8 cellular contexts compared by ENCODE assay signal in genomic region chr16:56317998-56318912, GRCh38.
DNase-seq lines count a peak whose midpoint lies in the region; ATAC-seq, FAIRE-seq and TF ChIP-seq lines count a peak whose summit lies in the region.

No MANE protein-coding gene starts in this region.

- TF ChIP-seq CTCF in neutrophil (IDR thresholded peaks at IDR 0.05) = peak; percentile 59

- H3K27me3 ChIP-seq in neutrophil = peaks cover 21% of the 10 kb centered on the region

- H3K4me3 Mint-ChIP-seq in activated naive CD4-positive, alpha-beta T cell treated with anti-CD3 and anti-CD28 coated beads for 36 hours = peak overlapping the region; percentile 3

- H3K36me3 Mint-ChIP-seq in activated naive CD4-positive, alpha-beta T cell treated with anti-CD3 and anti-CD28 coated beads for 36 hours (ENCODE audit: low read depth) = no peaks in the 10 kb centered on the region

- no peak overlapping the region for H3K4me3 ChIP-seq in neutrophil (ENCODE audit: low read depth in 1 of 2, low read length in 1 of 2)

- H3K9me3 Mint-ChIP-seq in activated naive CD4-positive, alpha-beta T cell treated with anti-CD3 and anti-CD28 coated beads for 36 hours = no peaks in the 10 kb centered on the region

- H3K36me3 ChIP-seq in neutrophil = no peaks in the 10 kb centered on the region

- peak; percentile 97 for ATAC-seq in GM21529 (IDR thresholded peaks at IDR 0.05; ENCODE audit: unreplicated experiment)

- no peak for TF ChIP-seq EP300 in Ishikawa (IDR thresholded peaks at IDR 0.05; ENCODE audit: borderline replicate concordance)

- no peak overlapping the region for H3K27ac Mint-ChIP-seq in activated naive CD4-positive, alpha-beta T cell treated with anti-CD3 and anti-CD28 coated beads for 36 hours

- H3K27me3 Mint-ChIP-seq in activated naive CD4-positive, alpha-beta T cell treated with anti-CD3 and anti-CD28 coated beads for 36 hours (ENCODE audit: low read depth) = no peaks in the 10 kb centered on the region

- intact Hi-C loops in activated naive CD4-positive, alpha-beta T cell treated with anti-CD3 and anti-CD28 coated beads for 36 hours (cut with micrococcal nuclease) = loop anchor here (1.0 to 5.0 kb wide), 6 partner anchors 115 to 853 kb away; no protein-coding TSS in a partner anchor

- in situ Hi-C loops in SK-MEL-5 (cut with HindIII; ENCODE audit: low pct_unique_long_range_greater_than_20kb, low sequenced_read_pairs) = no loop called here

- DNase-seq in DMS153 (lab: John Stamatoyannopoulos, UW) = peak; percentile 16
- peak; percentile 76 for DNase-seq in SK-MEL-5 (ENCODE audit: low read depth, low spot score)
- DNase-seq in activated naive CD4-positive, alpha-beta T cell treated with anti-CD3 and anti-CD28 coated beads for 36 hours = peak; percentile 86
- peak; percentile 78 to 91 for DNase-seq in frontal cortex (ENCODE audit: low spot score in 2 of 2)
- peak; percentile 36 to 92 (median 83) for DNase-seq in substantia nigra (lab: John Stamatoyannopoulos, UW)

- no peak overlapping the region for H3K27ac ChIP-seq in neutrophil
- peak overlapping the region; percentile 91 for H3K27ac ChIP-seq in substantia nigra (ENCODE audit: low read depth, low read length, poor library complexity, severe bottlenecking)

- H3K4me1 ChIP-seq in neutrophil (ENCODE audit: control insufficient read depth in 1 of 2, insufficient read depth in 1 of 2, low read depth in 1 of 2, low read length in 1 of 2) = peaks cover 0 to 6% of the 10 kb centered on the region in 2 experiments

- no peaks in the 10 kb centered on the region for H3K9me3 ChIP-seq in neutrophil

- FAIRE-seq in frontal cortex (lab: Jason Lieb, UNC) = no peak

- peak; percentile 96 for TF ChIP-seq RAD21 in Ishikawa (IDR thresholded peaks at IDR 0.05; ENCODE audit: low read depth)

- CTCF ChIA-PET in activated naive CD4-positive, alpha-beta T cell treated with anti-CD3 and anti-CD28 coated beads for 36 hours (lab: Charles Lee) = interaction anchor here (0.6 to 3.6 kb wide), 30 partner anchors 9 to 853 kb away, joined by 3 to 32 read pairs (median 4); no protein-coding TSS in a partner anchor

- H3K4me1 Mint-ChIP-seq in activated naive CD4-positive, alpha-beta T cell treated with anti-CD3 and anti-CD28 coated beads for 36 hours (ENCODE audit: low read depth) = peaks cover 2% of the 10 kb centered on the region

TF ChIP-seq in Ishikawa, 13 proteins besides CTCF, POLR2A, EP300 and RAD21:
- TF ChIP-seq, protein P1, sequence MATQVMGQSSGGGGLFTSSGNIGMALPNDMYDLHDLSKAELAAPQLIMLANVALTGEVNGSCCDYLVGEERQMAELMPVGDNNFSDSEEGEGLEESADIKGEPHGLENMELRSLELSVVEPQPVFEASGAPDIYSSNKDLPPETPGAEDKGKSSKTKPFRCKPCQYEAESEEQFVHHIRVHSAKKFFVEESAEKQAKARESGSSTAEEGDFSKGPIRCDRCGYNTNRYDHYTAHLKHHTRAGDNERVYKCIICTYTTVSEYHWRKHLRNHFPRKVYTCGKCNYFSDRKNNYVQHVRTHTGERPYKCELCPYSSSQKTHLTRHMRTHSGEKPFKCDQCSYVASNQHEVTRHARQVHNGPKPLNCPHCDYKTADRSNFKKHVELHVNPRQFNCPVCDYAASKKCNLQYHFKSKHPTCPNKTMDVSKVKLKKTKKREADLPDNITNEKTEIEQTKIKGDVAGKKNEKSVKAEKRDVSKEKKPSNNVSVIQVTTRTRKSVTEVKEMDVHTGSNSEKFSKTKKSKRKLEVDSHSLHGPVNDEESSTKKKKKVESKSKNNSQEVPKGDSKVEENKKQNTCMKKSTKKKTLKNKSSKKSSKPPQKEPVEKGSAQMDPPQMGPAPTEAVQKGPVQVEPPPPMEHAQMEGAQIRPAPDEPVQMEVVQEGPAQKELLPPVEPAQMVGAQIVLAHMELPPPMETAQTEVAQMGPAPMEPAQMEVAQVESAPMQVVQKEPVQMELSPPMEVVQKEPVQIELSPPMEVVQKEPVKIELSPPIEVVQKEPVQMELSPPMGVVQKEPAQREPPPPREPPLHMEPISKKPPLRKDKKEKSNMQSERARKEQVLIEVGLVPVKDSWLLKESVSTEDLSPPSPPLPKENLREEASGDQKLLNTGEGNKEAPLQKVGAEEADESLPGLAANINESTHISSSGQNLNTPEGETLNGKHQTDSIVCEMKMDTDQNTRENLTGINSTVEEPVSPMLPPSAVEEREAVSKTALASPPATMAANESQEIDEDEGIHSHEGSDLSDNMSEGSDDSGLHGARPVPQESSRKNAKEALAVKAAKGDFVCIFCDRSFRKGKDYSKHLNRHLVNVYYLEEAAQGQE (IDR thresholded peaks at IDR 0.05; ENCODE audit: low read depth) = no peak
- TF ChIP-seq, protein P2, sequence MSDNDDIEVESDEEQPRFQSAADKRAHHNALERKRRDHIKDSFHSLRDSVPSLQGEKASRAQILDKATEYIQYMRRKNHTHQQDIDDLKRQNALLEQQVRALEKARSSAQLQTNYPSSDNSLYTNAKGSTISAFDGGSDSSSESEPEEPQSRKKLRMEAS (IDR thresholded peaks at IDR 0.05) = 0 out of 2 replicates have a peak, but pooled peaks have one; percentile 41
- 0 out of 2 replicates have a peak, but pooled peaks have one; percentile 35 for TF ChIP-seq YY1 (IDR thresholded peaks at IDR 0.05; ENCODE audit: low read depth)

Comparison
In these comparisons a context has a peak if more than half of its experiments do, and no peak if none do; other contexts are left out.
1. DNase-seq: peak in every context shown above with its lines; median percentile 86 in activated naive CD4-positive, alpha-beta T cell treated with anti-CD3 and anti-CD28 coated beads for 36 hours; 84 in frontal cortex; 83 in substantia nigra; 76 in SK-MEL-5; 16 in DMS153.